In genomic region chr10:87734987-87735827, GRCh38 we compare ENCODE assay signal across 8 cellular contexts.
DNase-seq lines count a peak whose midpoint lies in the region; ATAC-seq and TF ChIP-seq lines count a peak whose summit lies in the region.

No MANE protein-coding gene starts in this region.

- no peak overlapping the region for H3K18ac ChIP-seq in trophoblast cell (ENCODE audit: low read length)

- H3K4me1 ChIP-seq in trophoblast cell (ENCODE audit: control insufficient read depth in 1 of 2, insufficient read depth in 2 of 2, low read length in 2 of 2), result peaks cover 0 to 3% of the 10 kb centered on the region in 2 experiments

- H3K27me3 Mint-ChIP-seq in glutamatergic neuron (ENCODE audit: unreplicated experiment), result peaks cover 2% of the 10 kb centered on the region

- H3K79me2 ChIP-seq in trophoblast cell (ENCODE audit: control insufficient read depth, insufficient read depth, low read length, poor library complexity), result no peaks in the 10 kb centered on the region

- peaks cover 4% of the 10 kb centered on the region for H3K4me1 Mint-ChIP-seq in glutamatergic neuron (ENCODE audit: low read depth, unreplicated experiment)

- H3K79me1 ChIP-seq in trophoblast cell (ENCODE audit: low read length), result no peaks in the 10 kb centered on the region

- TF ChIP-seq CTCF in VCaP (conservative IDR thresholded peaks at IDR 0.05) (peak; percentile 87), glutamatergic neuron (IDR thresholded peaks at IDR 0.05; ENCODE audit: partially characterized antibody, unreplicated experiment) (peak; percentile 88)

- no peak overlapping the region for H3K27ac ChIP-seq in VCaP
- no peak overlapping the region for H3K27ac ChIP-seq in trophoblast cell (ENCODE audit: low read depth, low read length)

- DNase-seq in activated naive CD4-positive, alpha-beta T cell treated with anti-CD3 and anti-CD28 coated beads, Interleukin-2, amount 50 U/mL, for 72 hours (ENCODE audit: low spot score in 2 of 2), result no peak
- no peak for DNase-seq in activated naive CD4-positive, alpha-beta T cell (lab: John Stamatoyannopoulos, UW)
- DNase-seq in M059J (ENCODE audit: low read depth) (peak; percentile 47), glutamatergic neuron (peak; percentile 22), trophoblast cell (peak in 1 of 2 donors; percentile 60)
- DNase-seq in stimulated activated naive CD4-positive, alpha-beta T cell treated with Interleukin-2 at 50 U/mL for 16 hours (lab: John Stamatoyannopoulos, UW), result no peak
- no peak for DNase-seq in stimulated activated CD8-positive, alpha-beta memory T cell treated with anti-CD3 and anti-CD28 coated beads, Interleukin-4, amount 100 ng/mL, for 48 hours

- H2AFZ ChIP-seq in trophoblast cell (ENCODE audit: insufficient read depth, low read length, poor library complexity), result no peak overlapping the region

- H2BK12ac ChIP-seq in trophoblast cell (ENCODE audit: low read length), result no peak overlapping the region

- H2AK5ac ChIP-seq in trophoblast cell (ENCODE audit: low read length), result no peak overlapping the region

- H3K4me3 ChIP-seq in trophoblast cell (ENCODE audit: low read depth, low read length), result no peak overlapping the region

- H3K9me3 Mint-ChIP-seq in activated naive CD4-positive, alpha-beta T cell treated with anti-CD3 and anti-CD28 coated beads, Interleukin-2, amount 50 U/mL, for 72 hours, result no peaks in the 10 kb centered on the region
- H3K9me3 Mint-ChIP-seq in glutamatergic neuron (ENCODE audit: unreplicated experiment), result no peaks in the 10 kb centered on the region

- no peak overlapping the region for H3K23ac ChIP-seq in trophoblast cell (ENCODE audit: low read length)

- no peak overlapping the region for H3K14ac ChIP-seq in trophoblast cell (ENCODE audit: low read length)

- H3K36me3 ChIP-seq in trophoblast cell (ENCODE audit: control insufficient read depth in 1 of 2, insufficient read depth in 2 of 2, low read length in 2 of 2), result no peaks in the 10 kb centered on the region

- no peak overlapping the region for H4K91ac ChIP-seq in trophoblast cell (ENCODE audit: low read depth, low read length)

- H3K9me3 ChIP-seq in trophoblast cell (ENCODE audit: insufficient read depth, low read depth, low read length), result no peaks in the 10 kb centered on the region

- H3K27ac Mint-ChIP-seq in activated naive CD4-positive, alpha-beta T cell treated with anti-CD3 and anti-CD28 coated beads, Interleukin-2, amount 50 U/mL, for 72 hours, result no peak overlapping the region
- H3K27ac Mint-ChIP-seq in glutamatergic neuron (ENCODE audit: unreplicated experiment), result no peak overlapping the region

- H3K4ac ChIP-seq in trophoblast cell (ENCODE audit: low read depth, low read length), result no peak overlapping the region

- no peak overlapping the region for H2BK120ac ChIP-seq in trophoblast cell (ENCODE audit: insufficient read depth, low read length, poor library complexity)

- WGBS in trophoblast cell (ENCODE audit: extremely low coverage, insufficient coverage, insufficient read length), result no CpG with 5 or more reads among the region's 7 CpGs

- no peaks in the 10 kb centered on the region for H3K36me3 Mint-ChIP-seq in activated naive CD4-positive, alpha-beta T cell treated with anti-CD3 and anti-CD28 coated beads, Interleukin-2, amount 50 U/mL, for 72 hours
- no peaks in the 10 kb centered on the region for H3K36me3 Mint-ChIP-seq in glutamatergic neuron (ENCODE audit: unreplicated experiment)

- H4K8ac ChIP-seq in trophoblast cell (ENCODE audit: low read depth, low read length), result no peak overlapping the region

- H2BK5ac ChIP-seq in trophoblast cell (ENCODE audit: low read depth, low read length, poor library complexity), result no peak overlapping the region

- H3K27me3 ChIP-seq in trophoblast cell (ENCODE audit: insufficient read depth, low read length), result no peaks in the 10 kb centered on the region

- H3K9ac ChIP-seq in trophoblast cell (ENCODE audit: low read length), result no peak overlapping the region

- H3K4me3 Mint-ChIP-seq in glutamatergic neuron (ENCODE audit: unreplicated experiment), result no peak overlapping the region

- peak overlapping the region; percentile 52 for H3K4me2 ChIP-seq in trophoblast cell (ENCODE audit: low read length)

- ATAC-seq in activated naive CD4-positive, alpha-beta T cell treated with anti-CD3 and anti-CD28 coated beads, Interleukin-2, amount 50 U/mL, for 72 hours, result peak; percentile 28 to 58

- H4K12ac ChIP-seq in trophoblast cell (ENCODE audit: low read depth, low read length), result no peak overlapping the region

Comparison
In these comparisons a context has a peak if more than half of its experiments do, and no peak if none do; other contexts are left out.
1. DNase-seq: peak in M059J (single experiment) and glutamatergic neuron (single experiment); none in activated naive CD4-positive, alpha-beta T cell treated with anti-CD3 and anti-CD28 coated beads, Interleukin-2, amount 50 U/mL, for 72 hours (0 of 2), activated naive CD4-positive, alpha-beta T cell (0 of 4), stimulated activated naive CD4-positive, alpha-beta T cell treated with Interleukin-2 at 50 U/mL for 16 hours (single experiment) and stimulated activated CD8-positive, alpha-beta memory T cell treated with anti-CD3 and anti-CD28 coated beads, Interleukin-4, amount 100 ng/mL, for 48 hours (single experiment).